ENCODE assay signal across 17 cellular contexts in the genomic region with DNA sequence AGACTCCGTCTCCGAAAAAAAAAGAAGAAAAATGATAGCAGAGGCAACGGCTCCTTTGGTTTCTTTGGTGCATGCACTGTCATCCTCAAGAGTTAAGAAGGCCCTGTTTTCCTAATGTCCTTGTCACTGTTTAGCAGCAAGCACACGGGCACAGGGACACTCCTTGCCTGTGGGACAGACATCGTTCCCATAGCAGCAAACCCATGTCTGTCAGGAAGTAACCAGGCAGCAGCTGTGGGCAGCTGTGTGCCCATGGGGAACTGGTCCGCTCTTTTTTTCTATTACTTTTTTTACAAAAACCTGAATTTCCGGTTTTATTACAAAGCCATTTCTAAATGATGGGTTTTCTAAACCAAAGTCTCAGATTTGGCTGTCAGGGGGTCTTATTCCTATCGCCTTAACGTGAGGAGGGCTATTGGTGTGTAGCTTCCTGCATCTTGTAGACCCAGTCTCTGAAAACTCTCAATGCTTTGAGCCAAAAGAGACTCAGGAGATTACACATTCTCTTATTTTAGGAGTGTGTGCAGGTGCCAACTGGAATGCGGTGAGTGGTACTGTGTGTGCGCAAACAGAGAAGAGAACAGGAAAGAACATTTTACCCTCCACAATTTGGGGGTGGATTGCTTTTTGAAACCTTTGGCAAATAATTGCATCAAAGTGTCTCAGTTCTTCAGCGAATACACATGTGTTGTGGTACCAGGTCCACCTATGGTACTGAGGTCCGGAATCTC.
"Had no signal": no experiment of that assay in that cellular context is flagged by ENCODE, and none has a peak within 500 bp of the region (broad histone marks: within the 10 kb centered on the region; RNA-seq: fewer than 3 reads in every experiment).

No MANE protein-coding gene starts in this region.

- H3K27ac ChIP-seq: left ventricle myocardium inferior, parathyroid adenoma, prostate gland, right lobe of liver, spleen, testis, tibial nerve had no signal

- H3K4me1 ChIP-seq: parathyroid adenoma, right lobe of liver, spleen, testis had no signal

- ATAC-seq: esophagus mucosa; right lobe of liver; stimulated activated naive B cell treated with anti-CD40 and anti-IgM and Interleukin-4, amounts not matched to agents 10 μg/mL and 1 μg/mL and 100 μg/mL, for 72 hours; stimulated activated naive CD8-positive, alpha-beta T cell treated with anti-CD3 and anti-CD28 coated beads, Interleukin-15, amount 100 ng/mL, for 72 hours had no signal

- H3K27me3 ChIP-seq: right lobe of liver, spleen, testis, tibial nerve had no signal

- H3K36me3 ChIP-seq: left ventricle myocardium inferior, prostate gland, right lobe of liver, spleen, tibial nerve had no signal

- H3K9me3 ChIP-seq: left ventricle myocardium inferior, prostate gland, right lobe of liver, spleen, testis, tibial nerve had no signal

- H3K4me3 ChIP-seq: left ventricle myocardium inferior, lung, prostate gland, right lobe of liver, spleen, testis, tibial nerve had no signal

- DNase-seq: effector memory CD4-positive, alpha-beta T cell; immature natural killer cell; left ventricle myocardium inferior; mesendoderm; naive B cell; right lobe of liver; spleen; stimulated activated CD4-positive, alpha-beta T cell treated with anti-CD3 and anti-CD28 coated beads, Interleukin-2, amount 100 ng/mL, for 24 hours; stimulated activated CD4-positive, alpha-beta T cell treated with anti-CD3 and anti-CD28 coated beads, Interleukin-4, amount 100 ng/mL, for 4 hours; stimulated activated naive B cell treated with anti-CD40 and anti-IgM and Interleukin-4, amounts not matched to agents 10 μg/mL and 1 μg/mL and 100 μg/mL, for 72 hours; stimulated activated naive CD8-positive, alpha-beta T cell treated with anti-CD3 and anti-CD28 coated beads, Interleukin-15, amount 100 ng/mL, for 72 hours; testis had no signal
